8 cellular contexts compared by ENCODE assay signal in genomic region chr11:45665206-45665932, GRCh38. TPM values are rescaled to one million over a fixed set of nuclear protein-coding genes. Genes with fewer than 3 reads are reported as not detected.
A peak's percentile ranks its signal among the peaks of the same experiment; 100 is the strongest.
DNase-seq lines count a peak whose midpoint lies in the region; ATAC-seq and TF ChIP-seq lines count a peak whose summit lies in the region.

TSS of gene CHST1 (minus strand) at chr11:45665622. CDS start at chr11:45650923, 14,699 bp downstream.

- no peak within 1 kb of the TSS for H3K27ac Mint-ChIP-seq in HFFc6
- H3K27ac Mint-ChIP-seq in activated T-cell treated with anti-CD3 and anti-CD28 coated beads, Interleukin-2, amount 50 U/mL, for 24 hours: no peak within 1 kb of the TSS
- no peak within 1 kb of the TSS for H3K27ac Mint-ChIP-seq in neural crest cell (ENCODE audit: unreplicated experiment)

- H3K36me3 Mint-ChIP-seq in HFFc6 (ENCODE audit: low read depth): no peaks in the 10 kb centered on the region
- no peaks in the 10 kb centered on the region for H3K36me3 Mint-ChIP-seq in activated T-cell treated with anti-CD3 and anti-CD28 coated beads, Interleukin-2, amount 50 U/mL, for 24 hours (ENCODE audit: low read depth)
- H3K36me3 Mint-ChIP-seq in neural crest cell (ENCODE audit: low read depth): no peaks in the 10 kb centered on the region

- peak within 1 kb of the TSS; percentile 28 for H3K4me3 ChIP-seq in BJ (ENCODE audit: low read depth, low read length)

- H3K27me3 Mint-ChIP-seq in HFFc6 (ENCODE audit: insufficient read depth) (peaks cover 47% of the 10 kb centered on the region), neural crest cell (ENCODE audit: low read depth) (peaks cover 68% of the 10 kb centered on the region)
- peaks cover 79% of the 10 kb centered on the region for H3K27me3 Mint-ChIP-seq in activated T-cell treated with anti-CD3 and anti-CD28 coated beads, Interleukin-2, amount 50 U/mL, for 24 hours

- DNase-seq in BJ (ENCODE audit: low read depth) (no peak), HFFc6 (no peak), germinal center (ENCODE audit: low spot score) (peak; percentile 41), neural crest cell (ENCODE audit: low read depth, low spot score) (no peak), mesenteric fat pad (ENCODE audit: low spot score) (no peak)
- peak; percentile 45 for DNase-seq in activated T-cell treated with anti-CD3 and anti-CD28 coated beads, Interleukin-2, amount 50 U/mL, for 24 hours

- no peaks in the 10 kb centered on the region for H3K36me3 ChIP-seq in BJ (ENCODE audit: control insufficient read depth, insufficient read depth, low read length)

- POLR2A ChIA-PET in BJ (lab: Charles Lee): no interaction called here

- peaks cover 36% of the 10 kb centered on the region for H3K27me3 ChIP-seq in BJ (ENCODE audit: control insufficient read depth, insufficient read depth, low read length)

- ATAC-seq in GM19467 (IDR thresholded peaks at IDR 0.05; ENCODE audit: unreplicated experiment) (no peak), HG02623 (IDR thresholded peaks at IDR 0.05; ENCODE audit: unreplicated experiment) (no peak)

- H3K4me3 Mint-ChIP-seq in HFFc6 (peak within 1 kb of the TSS; percentile 37; the same call in 1 of the 2 replicates), neural crest cell (peak within 1 kb of the TSS; percentile 84)
- peak within 1 kb of the TSS; percentile 64 for H3K4me3 Mint-ChIP-seq in activated T-cell treated with anti-CD3 and anti-CD28 coated beads, Interleukin-2, amount 50 U/mL, for 24 hours

- TF ChIP-seq CTCF in BJ (IDR thresholded peaks at IDR 0.05; ENCODE audit: insufficient read depth, low read depth, low read length): no peak
- no peak for TF ChIP-seq CTCF in HFFc6 (IDR thresholded peaks at IDR 0.05)
- no peak for TF ChIP-seq CTCF in neural crest cell (conservative IDR thresholded peaks at IDR 0.05)

- no peaks in the 10 kb centered on the region for H3K9me3 Mint-ChIP-seq in HFFc6
- H3K9me3 Mint-ChIP-seq in activated T-cell treated with anti-CD3 and anti-CD28 coated beads, Interleukin-2, amount 50 U/mL, for 24 hours: no peaks in the 10 kb centered on the region
- no peaks in the 10 kb centered on the region for H3K9me3 Mint-ChIP-seq in neural crest cell

- H3K4me1 Mint-ChIP-seq in HFFc6 (ENCODE audit: low read depth) (peaks cover 17% of the 10 kb centered on the region), neural crest cell (peaks cover 43% of the 10 kb centered on the region)
- H3K4me1 Mint-ChIP-seq in activated T-cell treated with anti-CD3 and anti-CD28 coated beads, Interleukin-2, amount 50 U/mL, for 24 hours (ENCODE audit: low read depth): peaks cover 9% of the 10 kb centered on the region

- CTCF ChIA-PET in BJ (lab: Yijun Ruan, JAX): interaction anchor here (0.9 to 3.0 kb wide), 3 partner anchors 9 to 106 kb away, joined by 3 to 17 read pairs (median 5); no protein-coding TSS in a partner anchor

RNA-seq across cellular contexts. Expression of gene CHST1, which starts in this region (rescaled TPM):
- polyA plus RNA-seq in BJ (2011; rRNA removed): 0.04 TPM in 1 of 2 replicates, not detected in the other
- not detected in 2 replicates for polyA minus RNA-seq in BJ (2011; rRNA and poly(A)+ RNA removed)
- total RNA-seq in HFFc6 (2021; fragmentation: NEBNext Ultra II Directional; extraction: Animal tissue kit (Norgen Biotek cat#: 25700)): under 1 TPM in 3 of 6 experiments, not detected in 3; 0.09 to 0.14 (median 0.12) TPM
- 1.1 and 1.3 TPM in 2 replicates for total RNA-seq in neural crest cell
- 3.2 TPM for total RNA-seq in mesenteric fat pad

Comparison
In these comparisons a context has a peak if more than half of its experiments do, and no peak if none do; other contexts are left out.
1. DNase-seq: peak in activated T-cell treated with anti-CD3 and anti-CD28 coated beads, Interleukin-2, amount 50 U/mL, for 24 hours (single experiment) and germinal center (single experiment); none in BJ (single experiment), HFFc6 (single experiment), neural crest cell (single experiment) and mesenteric fat pad (single experiment).
2. Peak in every context shown above with its lines, with median percentiles within 50 percentile points of each other: H3K4me3 Mint-ChIP-seq.